19 cellular contexts compared by ENCODE assay signal in the genomic region with DNA sequence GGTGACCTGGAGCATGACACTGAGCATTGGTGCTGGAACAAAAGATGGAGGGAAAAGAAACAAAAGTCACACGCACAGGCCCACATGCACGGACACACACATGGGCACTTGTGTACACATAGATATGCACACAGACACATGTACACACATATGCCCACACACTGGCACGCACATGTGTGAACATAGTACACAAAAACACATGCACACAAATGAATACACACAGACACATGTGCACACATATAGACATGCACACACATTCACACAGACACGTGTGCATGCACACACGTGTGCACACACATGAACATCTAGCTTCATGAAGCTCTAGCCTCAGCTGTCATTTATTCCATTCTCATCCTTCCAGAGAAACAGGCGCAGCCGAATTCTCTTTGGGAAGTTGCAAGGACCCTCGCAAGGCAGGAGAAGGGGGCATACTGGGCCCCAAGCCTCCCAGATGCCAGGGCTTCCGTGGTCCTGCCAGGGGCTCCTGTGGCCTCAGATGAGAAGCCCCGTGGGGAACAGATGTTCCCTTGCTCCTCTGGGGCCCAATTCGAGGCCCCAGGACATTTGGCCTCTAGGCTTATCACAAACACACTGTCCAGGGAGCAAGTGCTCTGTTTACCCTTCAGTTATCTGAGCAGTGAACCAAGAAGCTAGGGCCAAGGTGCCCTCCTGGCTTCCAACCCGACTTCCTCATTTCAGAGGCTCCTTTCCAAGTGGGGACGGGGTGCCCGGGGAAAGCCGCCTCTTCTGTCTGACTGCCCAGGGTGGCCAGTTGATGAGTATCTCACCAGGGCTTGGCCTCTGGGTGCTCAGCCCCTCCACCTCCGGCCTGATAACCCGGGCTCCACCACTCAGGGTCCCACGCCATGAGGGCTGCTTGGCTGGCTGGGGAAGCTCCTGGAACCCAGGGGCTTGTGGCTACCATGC.
A peak's percentile ranks its signal among the peaks of the same experiment; 100 is the strongest.
DNase-seq lines count a peak whose midpoint lies in the region; ATAC-seq, FAIRE-seq and TF ChIP-seq lines count a peak whose summit lies in the region.
"Had no signal": no experiment of that assay in that cellular context is flagged by ENCODE, and none has a peak within 500 bp of the region (broad histone marks: within the 10 kb centered on the region; RNA-seq: fewer than 3 reads in every experiment).

No MANE protein-coding gene starts in this region.

- DNase-seq in left ventricle myocardium inferior (no peak), progenitor cell of endocrine pancreas (ENCODE audit: low spot score, unreplicated experiment) (no peak), D721Med (ENCODE audit: insufficient read length, low spot score) (no peak), anterior cingulate cortex (lab: John Stamatoyannopoulos, UW) (no peak)
- DNase-seq: CD8-positive, alpha-beta memory T cell; HFFc6; NCI-H1048; NCI-H1436; NCI-H1930; NCI-H226; NCI-H524; NCI-H82; SIG-M5 had no signal

- H3K4me3 Mint-ChIP-seq in progenitor cell of endocrine pancreas (ENCODE audit: low read depth): peak overlapping the region; percentile 25
- H3K4me3 Mint-ChIP-seq: CD8-positive, alpha-beta memory T cell; HFFc6 had no signal

- peaks cover 4% of the 10 kb centered on the region for H3K9me3 Mint-ChIP-seq in progenitor cell of endocrine pancreas (ENCODE audit: low read depth)

- POLR2A ChIA-PET in HEK293 (lab: Yijun Ruan, JAX): no interaction called here

- H3K27me3 Mint-ChIP-seq in progenitor cell of endocrine pancreas: no peaks in the 10 kb centered on the region

- H4K20me1 ChIP-seq in BLaER1: 0 out of 2 replicates have a peak, but pooled peaks cover 4% of the 10 kb centered on the region

- H3K4me1 ChIP-seq in BLaER1 (peaks cover 29% of the 10 kb centered on the region), HEK293 (ENCODE audit: control insufficient read depth, insufficient read depth, low read length) (no peaks in the 10 kb centered on the region), left ventricle myocardium inferior (peaks cover 48% of the 10 kb centered on the region)
- H3K4me1 ChIP-seq: A549 had no signal

- H3K9me3 ChIP-seq in BLaER1 (peaks cover 23% of the 10 kb centered on the region), HEK293 (ENCODE audit: control insufficient read depth, insufficient read depth, low read depth, low read length) (no peaks in the 10 kb centered on the region), left ventricle myocardium inferior (replicated peaks) (peaks cover 6% of the 10 kb centered on the region)
- H3K9me3 ChIP-seq: A549 had no signal

- peaks cover 14% of the 10 kb centered on the region for H3K36me3 Mint-ChIP-seq in progenitor cell of endocrine pancreas (ENCODE audit: insufficient read depth)
- H3K36me3 Mint-ChIP-seq: CD8-positive, alpha-beta memory T cell had no signal

- H3K4me2 ChIP-seq in BLaER1: peak overlapping the region; percentile 72
- H3K4me2 ChIP-seq: A549 had no signal

- CTCF ChIA-PET in HEK293 (lab: Yijun Ruan, JAX): no interaction called here

- no peak for ATAC-seq in GM21528 (IDR thresholded peaks at IDR 0.05; ENCODE audit: low FRiP score, unreplicated experiment)
- ATAC-seq: A549 had no signal

- intact Hi-C loops in left ventricle myocardium inferior (cut with micrococcal nuclease): no loop called here

- peak overlapping the region; percentile 60 for H3K27ac Mint-ChIP-seq in progenitor cell of endocrine pancreas
- H3K27ac Mint-ChIP-seq: HFFc6 had no signal

- FAIRE-seq in D721Med (lab: Jason Lieb, UNC): no peak
- FAIRE-seq: A549, GM12892, H54 had no signal

- H3K9ac ChIP-seq in BLaER1: no peak overlapping the region

- H3K27me3 ChIP-seq in BLaER1 (0 out of 2 replicates have a peak, but pooled peaks cover 1% of the 10 kb centered on the region), left ventricle myocardium inferior (ENCODE audit: low read depth) (peaks cover 15% of the 10 kb centered on the region)

- H3K27ac ChIP-seq in BLaER1 (no peak overlapping the region), HEK293 (ENCODE audit: extremely low read depth, low read depth, low read length) (no peak overlapping the region), left ventricle myocardium inferior (replicated peaks) (peak overlapping the region; percentile 63)
- H3K27ac ChIP-seq: A549 had no signal

- H3K36me3 ChIP-seq in BLaER1 (no peaks in the 10 kb centered on the region), HEK293 (ENCODE audit: control insufficient read depth in 2 of 2, insufficient read depth in 1 of 2, low read length in 2 of 2) (no peaks in the 10 kb centered on the region), left ventricle myocardium inferior (no peaks in the 10 kb centered on the region)

- no peak overlapping the region for H3K4me3 ChIP-seq in BLaER1
- no peak overlapping the region for H3K4me3 ChIP-seq in HEK293 (ENCODE audit: low read depth, low read length)
- no peak overlapping the region for H3K4me3 ChIP-seq in left ventricle myocardium inferior
- H3K4me3 ChIP-seq: A549 had no signal

- TF ChIP-seq CTCF in HEK293 (tag by site-specific recombination; IDR thresholded peaks at IDR 0.05) (no peak), left ventricle myocardium inferior (IDR thresholded peaks at IDR 0.05; ENCODE audit: borderline replicate concordance) (no peak), progenitor cell of endocrine pancreas (IDR thresholded peaks at IDR 0.05; ENCODE audit: unreplicated experiment) (no peak), D721Med (IDR thresholded peaks at IDR 0.05; ENCODE audit: insufficient read depth, missing control alignments) (no peak)

- peaks cover 23% of the 10 kb centered on the region for H3K4me1 Mint-ChIP-seq in progenitor cell of endocrine pancreas (ENCODE audit: low read depth)
- H3K4me1 Mint-ChIP-seq: CD8-positive, alpha-beta memory T cell had no signal

TF ChIP-seq in HEK293, 187 proteins besides CTCF, POLR2A, EP300 and RAD21:
- TF ChIP-seq ZNF248 (tag by site-specific recombination; IDR thresholded peaks at IDR 0.05) (no peak), ZIC2 (tag by site-specific recombination; IDR thresholded peaks at IDR 0.05) (peak; percentile 25; the same call in 1 of the 2 replicates), KLF7 (tag by site-specific recombination; IDR thresholded peaks at IDR 0.05; ENCODE audit: borderline replicate concordance) (no peak), ZNF529 (tag by site-specific recombination; IDR thresholded peaks at IDR 0.05; ENCODE audit: insufficient replicate concordance) (no peak), ZSCAN16 (tag by site-specific recombination; IDR thresholded peaks at IDR 0.05) (0 out of 2 replicates have a peak, but pooled peaks have one; percentile 38), ZNF768 (tag by site-specific recombination; IDR thresholded peaks at IDR 0.05) (no peak), ZNF501 (tag by site-specific recombination; IDR thresholded peaks at IDR 0.05) (no peak), SCRT2 (tag by site-specific recombination; IDR thresholded peaks at IDR 0.05) (no peak), ZNF792 (tag by site-specific recombination; IDR thresholded peaks at IDR 0.05) (no peak)
- TF ChIP-seq, protein P1, sequence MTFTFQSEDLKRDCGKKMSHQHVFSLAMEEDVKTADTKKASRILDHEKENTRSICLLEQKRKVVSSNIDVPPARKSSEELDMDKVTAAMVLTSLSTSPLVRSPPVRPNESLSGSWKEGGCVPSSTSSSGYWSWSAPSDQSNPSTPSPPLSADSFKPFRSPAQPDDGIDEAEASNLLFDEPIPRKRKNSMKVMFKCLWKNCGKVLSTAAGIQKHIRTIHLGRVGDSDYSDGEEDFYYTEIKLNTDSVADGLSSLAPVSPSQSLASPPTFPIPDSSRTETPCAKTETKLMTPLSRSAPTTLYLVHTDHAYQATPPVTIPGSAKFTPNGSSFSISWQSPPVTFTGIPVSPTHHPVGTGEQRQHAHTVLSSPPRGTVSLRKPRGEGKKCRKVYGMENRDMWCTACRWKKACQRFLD (tag by site-specific recombination; IDR thresholded peaks at IDR 0.05): no peak
